ENCODE assay signal across 28 cellular contexts in the genomic region with DNA sequence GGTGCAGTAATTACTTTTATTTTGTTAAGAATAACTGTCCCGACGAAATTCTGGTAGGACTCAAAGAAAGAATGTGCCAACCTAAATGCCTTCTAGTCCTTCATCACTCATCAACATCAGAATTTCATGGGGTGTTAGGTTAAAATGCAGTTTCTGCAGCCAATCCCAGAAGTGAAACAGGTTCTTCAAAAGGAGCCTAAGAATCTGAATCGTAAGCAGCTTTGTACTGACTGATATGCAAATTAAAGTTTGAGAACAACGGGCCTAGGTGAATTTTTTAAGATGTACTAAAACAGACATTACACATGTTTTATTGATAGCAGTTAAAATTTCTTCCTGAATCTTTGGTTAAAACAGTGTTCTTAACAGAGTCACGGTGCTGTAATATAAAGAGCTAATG.
A peak's percentile ranks its signal among the peaks of the same experiment; 100 is the strongest.
DNase-seq lines count a peak whose midpoint lies in the region; ATAC-seq, FAIRE-seq and TF ChIP-seq lines count a peak whose summit lies in the region.
"Had no signal": no experiment of that assay in that cellular context is flagged by ENCODE, and none has a peak within 500 bp of the region (broad histone marks: within the 10 kb centered on the region; RNA-seq: fewer than 3 reads in every experiment).

No MANE protein-coding gene starts in this region.

- 53% methylated on average over 5 of the region's 5 CpGs for WGBS in GM12878 (ENCODE audit: insufficient coverage, insufficient replicate concordance, low lambda C conversion rate, missing lambda C conversion rate)

- H3K36me3 ChIP-seq in GM12878 (ENCODE audit: control insufficient read depth in 2 of 2, insufficient read depth in 2 of 2, low read length in 1 of 2): no peaks in the 10 kb centered on the region
- no peaks in the 10 kb centered on the region for H3K36me3 ChIP-seq in HAP-1 (replicated peaks)
- H3K36me3 ChIP-seq: BE2C had no signal

- no TSS peak for BruUV-seq in GM12878 (replicated peaks; lab: Mats Ljungman, UMichigan)

- no peak for TF ChIP-seq EP300 in GM12878 (IDR thresholded peaks at IDR 0.05; ENCODE audit: borderline replicate concordance in 1 of 2, control insufficient read depth in 1 of 2, low read depth in 2 of 2, low read length in 2 of 2)

- CTCF ChIA-PET in GM12878 (lab: Yijun Ruan, JAX): no interaction called here

- H3K27me3 ChIP-seq in GM12878 (replicated peaks in 1 of 2; ENCODE audit: control insufficient read depth in 2 of 2, insufficient read depth in 2 of 2, low read length in 1 of 2): no peaks in the 10 kb centered on the region
- H3K27me3 ChIP-seq in HAP-1 (ENCODE audit: low read depth): no peaks in the 10 kb centered on the region
- H3K27me3 ChIP-seq: BE2C had no signal

- intact Hi-C loops in GM12878 (cut with micrococcal nuclease; ENCODE audit: unreplicated experiment): no loop called here

- ATAC-seq in GM18502 (IDR thresholded peaks at IDR 0.05; ENCODE audit: poor library complexity, unreplicated experiment) (peak; percentile 38), HG02798 (IDR thresholded peaks at IDR 0.05; ENCODE audit: poor library complexity, unreplicated experiment) (peak; percentile 35), GM12878 (peak; percentile 45), HG03469 (IDR thresholded peaks at IDR 0.05; ENCODE audit: unreplicated experiment) (no peak)
- ATAC-seq: K562 had no signal

- no peak for FAIRE-seq in GM12878 (lab: Jason Lieb, UNC)
- FAIRE-seq: GM18507, H54, HTR-8/SVneo, K562 had no signal

- H4K20me1 ChIP-seq in GM12878 (ENCODE audit: control insufficient read depth, insufficient read depth): no peaks in the 10 kb centered on the region

- no peak for TF ChIP-seq RAD21 in GM12878 (IDR thresholded peaks at IDR 0.05; ENCODE audit: insufficient read depth, low read depth, low read length)

- RAD21 ChIA-PET in GM12878 (lab: Charles Lee; ENCODE audit: unreplicated experiment): no interaction called here

- H2AFZ ChIP-seq in GM12878 (ENCODE audit: control insufficient read depth, low read depth, low read length): peak overlapping the region; percentile 19

- TF ChIP-seq CTCF in GM12878 (IDR thresholded peaks at IDR 0.05 in 2 of 3, conservative IDR thresholded peaks at IDR 0.05 in 1 of 3; ENCODE audit: control insufficient read depth in 2 of 3, extremely low read depth in 1 of 3, insufficient read depth in 1 of 3, low read depth in 3 of 3, low read length in 3 of 3): no peak

- H3K4me2 ChIP-seq in GM12878 (ENCODE audit: control insufficient read depth, insufficient read depth): peak overlapping the region; percentile 30; the same call in 1 of the 2 replicates

- SMC1A ChIA-PET in GM12878 (lab: Charles Lee; ENCODE audit: uncharacterized antibody, unreplicated experiment): interaction anchor here (1.1 to 4.0 kb wide), 5 partner anchors 15 to 112 kb away, joined by 3 to 21 read pairs (median 3); no protein-coding TSS in a partner anchor

- no peak overlapping the region for H3K9ac ChIP-seq in GM12878 (ENCODE audit: control insufficient read depth, insufficient read depth, low read length)

- H3K4me3 ChIP-seq in GM12878 (no peak overlapping the region), HAP-1 (no peak overlapping the region)
- H3K4me3 ChIP-seq: K562, SK-N-MC had no signal

- H3K9me3 ChIP-seq in GM12878 (replicated peaks; ENCODE audit: control insufficient read depth, insufficient read depth, low read length) (no peaks in the 10 kb centered on the region), HAP-1 (no peaks in the 10 kb centered on the region)
- H3K9me3 ChIP-seq: BE2C had no signal

- DNase-seq in MV-4-11 (lab: John Stamatoyannopoulos, UW): peak; percentile 74
- DNase-seq in GM12878 (ENCODE audit: low read depth, low spot score): no peak
- no peak for DNase-seq in HAP-1 (ENCODE audit: low spot score in 2 of 2)
- DNase-seq in nucleus accumbens (lab: John Stamatoyannopoulos, UW): no peak
- DNase-seq in NCI-H2081 (lab: John Stamatoyannopoulos, UW): no peak
- DNase-seq: 8988T; ACHN; BE2C; Calu3; CD8-positive, alpha-beta memory T cell; DMS79 treated with DMSO at 0.1 percent for 48 hours; GF-D8; Kasumi-1; NCI-H1105 treated with DMSO at 0.1 percent for 48 hours; NCI-H146; NCI-H1930; NCI-H446 treated with DMSO at 0.1 percent for 48 hours; NCI-H526; NCI-H82; SIG-M5 had no signal

- no peaks in the 10 kb centered on the region for H3K79me2 ChIP-seq in GM12878 (ENCODE audit: control insufficient read depth, insufficient read depth, low read length)

- POLR2A ChIA-PET in GM12878 (lab: Charles Lee): no interaction called here

- no peak for TF ChIP-seq POLR2A in GM12878 (IDR thresholded peaks at IDR 0.05; ENCODE audit: low read depth, low read length)

- H3K4me1 ChIP-seq in GM12878 (ENCODE audit: control insufficient read depth, insufficient read depth, low read length) (no peaks in the 10 kb centered on the region; the same call in 1 of the 2 replicates), HAP-1 (peaks cover 3% of the 10 kb centered on the region; the same call in 1 of the 2 replicates)

- in situ Hi-C loops in GM12878 (cut with MboI): no loop called here
- in situ Hi-C loops in HAP-1 (cut with MboI; ENCODE audit: low sequenced_read_pairs): no loop called here

- no peak overlapping the region for H3K27ac ChIP-seq in GM12878 (ENCODE audit: control insufficient read depth, insufficient read depth)
- H3K27ac ChIP-seq: SK-N-MC had no signal

TF ChIP-seq in GM12878, 131 proteins besides CTCF, POLR2A, EP300 and RAD21:
- no peak for TF ChIP-seq FOXM1 (IDR thresholded peaks at IDR 0.05; ENCODE audit: low read depth, low read length)
- TF ChIP-seq DPF2 (IDR thresholded peaks at IDR 0.05): no peak
- TF ChIP-seq POU2F2 (IDR thresholded peaks at IDR 0.05; ENCODE audit: borderline replicate concordance, low read depth, low read length): peak; percentile 56; the same call in 1 of the 3 replicates
TF ChIP-seq in GM12878: peak in this region for 1.
